In genomic region chr7:128705891-128706333, GRCh38 we compare ENCODE assay signal across 14 cellular contexts. TPM values are rescaled to one million over a fixed set of nuclear protein-coding genes. Genes with fewer than 3 reads are reported as not detected.
DNase-seq lines count a peak whose midpoint lies in the region; ATAC-seq and TF ChIP-seq lines count a peak whose summit lies in the region.
"Had no signal": no experiment of that assay in that cellular context is flagged by ENCODE, and none has a peak within 500 bp of the region (broad histone marks: within the 10 kb centered on the region; RNA-seq: fewer than 3 reads in every experiment).

No MANE protein-coding gene starts in this region.

- no peak overlapping the region for H3K27ac ChIP-seq in A673 (ENCODE audit: low read depth, low read length, poor library complexity, severe bottlenecking)
- no peak overlapping the region for H3K27ac ChIP-seq in heart right ventricle
- H3K27ac ChIP-seq in tibial artery: no peak overlapping the region
- H3K27ac ChIP-seq: gastrocnemius medialis, neutrophil, SJCRH30 had no signal

- WGBS in heart right ventricle, 2 donors: 68% methylated on average over 3 of the region's 3 CpGs

- H3K9me3 ChIP-seq in A673 (ENCODE audit: low read depth, low read length, poor library complexity, severe bottlenecking) (no peaks in the 10 kb centered on the region), heart right ventricle (no peaks in the 10 kb centered on the region), tibial artery (no peaks in the 10 kb centered on the region)
- H3K9me3 ChIP-seq: gastrocnemius medialis, neutrophil, SJCRH30 had no signal

- no peak for TF ChIP-seq CTCF in A673 (conservative IDR thresholded peaks at IDR 0.05; ENCODE audit: low read depth, low read length)
- no peak for TF ChIP-seq CTCF in epithelial cell of esophagus (IDR thresholded peaks at IDR 0.05; ENCODE audit: insufficient read depth, low read depth, low read length, missing control alignments)
- TF ChIP-seq CTCF in heart right ventricle (IDR thresholded peaks at IDR 0.05): no peak
- TF ChIP-seq CTCF in tibial artery (IDR thresholded peaks at IDR 0.05): no peak

- H3K36me3 ChIP-seq in A673 (ENCODE audit: insufficient read depth, low read length, poor library complexity, severe bottlenecking): no peaks in the 10 kb centered on the region
- H3K36me3 ChIP-seq in heart right ventricle: no peaks in the 10 kb centered on the region
- H3K36me3 ChIP-seq in tibial artery: no peaks in the 10 kb centered on the region
- H3K36me3 ChIP-seq: gastrocnemius medialis, neutrophil, SJCRH30 had no signal

- H3K4me1 ChIP-seq in A673 (ENCODE audit: insufficient read depth, low read length, poor library complexity, severe bottlenecking) (no peaks in the 10 kb centered on the region), heart right ventricle (peaks cover 0 to 9% (median 0%) of the 10 kb centered on the region in 9 donors), tibial artery (no peaks in the 10 kb centered on the region)
- H3K4me1 ChIP-seq: gastrocnemius medialis, SJCRH30 had no signal

- H3K27me3 ChIP-seq in A673 (replicated peaks; ENCODE audit: insufficient read depth, low read depth, low read length, poor library complexity) (no peaks in the 10 kb centered on the region), heart right ventricle (peaks cover 0 to 1% (median under 1%) of the 10 kb centered on the region in 7 donors), tibial artery (peaks cover 0 to under 1% of the 10 kb centered on the region in 2 donors)
- H3K27me3 ChIP-seq: SJCRH30 had no signal

- POLR2A ChIA-PET in A673 (lab: Charles Lee; ENCODE audit: low non-redundant PET): no interaction called here

- CTCF ChIA-PET in A673 (lab: Charles Lee): interaction anchor here (0.7 kb wide), 1 partner anchor 9 kb away, joined by 13 read pairs; no protein-coding TSS in a partner anchor

- intact Hi-C loops in A673 (cut with micrococcal nuclease; ENCODE audit: unreplicated experiment): no loop called here
- intact Hi-C loops in heart right ventricle (cut with DNase I): no loop called here
- intact Hi-C loops in tibial artery (cut with DNase I; ENCODE audit: low total_unique reads): no loop called here

- no peak for ATAC-seq in heart right ventricle
- no peak for ATAC-seq in GM21360 (IDR thresholded peaks at IDR 0.05; ENCODE audit: unreplicated experiment)
- ATAC-seq: gastrocnemius medialis had no signal

- BruUV-seq in A673 (replicated peaks; lab: Mats Ljungman, UMichigan): no TSS peak

- no peak overlapping the region for H3K4me3 ChIP-seq in A673 (ENCODE audit: low read depth, low read length, poor library complexity, severe bottlenecking)
- H3K4me3 ChIP-seq in epithelial cell of esophagus (ENCODE audit: low read length): no peak overlapping the region
- H3K4me3 ChIP-seq in heart right ventricle: no peak overlapping the region
- H3K4me3 ChIP-seq in tibial artery: no peak overlapping the region
- H3K4me3 ChIP-seq: gastrocnemius medialis, SJCRH30 had no signal

- DNase-seq in A673 (ENCODE audit: low spot score): peak; percentile 75
- peak; percentile 50 for DNase-seq in HCEC 1CT
- peak; percentile 80 for DNase-seq in NCI-H69 (lab: John Stamatoyannopoulos, UW)
- DNase-seq in epithelial cell of esophagus (ENCODE audit: low read depth): peak; percentile 32
- DNase-seq in heart right ventricle: no peak
- DNase-seq in tibial artery: no peak
- DNase-seq in NCI-H526 (lab: John Stamatoyannopoulos, UW): no peak
- DNase-seq: activated CD4-positive, alpha-beta T cell treated with anti-CD3 and anti-CD28 coated beads for 4 hours; C1 segment of cervical spinal cord; gastrocnemius medialis; SJCRH30; stimulated activated CD4-positive, alpha-beta T cell treated with anti-CD3 and anti-CD28 coated beads, Interleukin-12 subunit alpha, Interleukin-12 subunit beta, amount 100 ng/mL, for 4 hours had no signal

RNA-seq across cellular contexts. Expression of gene CALU, which starts 33.2 kb away (rescaled TPM):
- total RNA-seq in A673 (2021): 161 and 162 TPM in 2 replicates
- 100 to 1,000 TPM; 197 to 333 (median 249) TPM for total RNA-seq in heart right ventricle
- 100 to 1,000 TPM in 1 of 2 donors, 10 to 100 TPM in 1; 39.9 to 260 TPM for polyA plus RNA-seq in heart right ventricle

RNA-seq across cellular contexts. Expression of gene GARIN1A, which starts 33.8 kb away (rescaled TPM):
- total RNA-seq in A673 (2021) (1.8 and 2.2 TPM in 2 replicates), heart right ventricle (1 to 10 TPM in 9 of 10 donors, under 1 TPM in 1; 0.87 to 4.8 (median 2.7) TPM)
- 10 to 100 TPM in 1 of 2 donors, under 1 TPM in 1; 0.74 to 13.7 TPM for polyA plus RNA-seq in heart right ventricle

Comparison
In these comparisons a context has a peak if more than half of its experiments do, and no peak if none do; other contexts are left out.
1. DNase-seq: peak in A673 (single experiment), HCEC 1CT (single experiment), NCI-H69 (single experiment) and epithelial cell of esophagus (single experiment); none in heart right ventricle (0 of 2), tibial artery (0 of 2) and NCI-H526 (0 of 2).